ENCODE assay signal across 24 cellular contexts in genomic region chr13:65592757-65593156, GRCh38.
DNase-seq lines count a peak whose midpoint lies in the region; ATAC-seq and TF ChIP-seq lines count a peak whose summit lies in the region.
"Had no signal": no experiment of that assay in that cellular context is flagged by ENCODE, and none has a peak within 500 bp of the region (broad histone marks: within the 10 kb centered on the region; RNA-seq: fewer than 3 reads in every experiment).

No MANE protein-coding gene starts in this region.

- H3K4me3 ChIP-seq in HEK293 (ENCODE audit: low read depth, low read length) (no peak overlapping the region), fibroblast of lung (replicated peaks in 1 of 4; ENCODE audit: control extremely low read depth in 1 of 4, insufficient read depth in 1 of 4, low read depth in 3 of 4, low read length in 4 of 4) (no peak overlapping the region), MG63 (no peak overlapping the region), brain microvascular endothelial cell (ENCODE audit: low read depth, low read length) (no peak overlapping the region), esophagus muscularis mucosa (no peak overlapping the region)
- H3K4me3 ChIP-seq: GM23248, SK-N-MC had no signal

- no peaks in the 10 kb centered on the region for H3K27me3 Mint-ChIP-seq in mesothelial cell of epicardium (ENCODE audit: low read depth)
- H3K27me3 Mint-ChIP-seq: CD4-positive, CD25-positive, alpha-beta regulatory T cell had no signal

- no peaks in the 10 kb centered on the region for H3K79me2 ChIP-seq in fibroblast of lung (ENCODE audit: control insufficient read depth, insufficient read depth, low read length)

- intact Hi-C loops in esophagus muscularis mucosa (cut with DNase I): no loop called here

- H3K27ac ChIP-seq in HEK293 (ENCODE audit: extremely low read depth, low read depth, low read length): no peak overlapping the region
- no peak overlapping the region for H3K27ac ChIP-seq in fibroblast of lung (ENCODE audit: insufficient read depth, low read length)
- no peak overlapping the region for H3K27ac ChIP-seq in brain microvascular endothelial cell
- no peak overlapping the region for H3K27ac ChIP-seq in esophagus muscularis mucosa (replicated peaks in 1 of 4)
- H3K27ac ChIP-seq: GM23248, SK-N-MC had no signal

- H3K27me3 ChIP-seq in fibroblast of lung (ENCODE audit: control insufficient read depth, insufficient read depth, low read length) (no peaks in the 10 kb centered on the region), MG63 (no peaks in the 10 kb centered on the region), brain microvascular endothelial cell (replicated peaks) (no peaks in the 10 kb centered on the region), esophagus muscularis mucosa (no peaks in the 10 kb centered on the region)
- H3K27me3 ChIP-seq: BE2C had no signal

- no peaks in the 10 kb centered on the region for H3K36me3 ChIP-seq in HEK293 (ENCODE audit: control insufficient read depth in 2 of 2, insufficient read depth in 1 of 2, low read length in 2 of 2)
- no peaks in the 10 kb centered on the region for H3K36me3 ChIP-seq in fibroblast of lung (ENCODE audit: control insufficient read depth, insufficient read depth, low read length)
- no peaks in the 10 kb centered on the region for H3K36me3 ChIP-seq in MG63
- H3K36me3 ChIP-seq in brain microvascular endothelial cell (replicated peaks): no peaks in the 10 kb centered on the region
- no peaks in the 10 kb centered on the region for H3K36me3 ChIP-seq in esophagus muscularis mucosa
- H3K36me3 ChIP-seq: BE2C had no signal

- TF ChIP-seq POLR2A in esophagus muscularis mucosa (IDR thresholded peaks at IDR 0.05; ENCODE audit: low read depth): no peak

- TF ChIP-seq EP300 in esophagus muscularis mucosa (IDR thresholded peaks at IDR 0.05): no peak

- H3K9me3 Mint-ChIP-seq in mesothelial cell of epicardium: peaks cover 23% of the 10 kb centered on the region

- H3K9ac ChIP-seq in fibroblast of lung (ENCODE audit: insufficient read depth, low read length): no peak overlapping the region
- H3K9ac ChIP-seq: GM23248 had no signal

- TF ChIP-seq CTCF in HEK293 (tag by site-specific recombination; IDR thresholded peaks at IDR 0.05): no peak
- no peak for TF ChIP-seq CTCF in fibroblast of lung (conservative IDR thresholded peaks at IDR 0.05 in 1 of 2, IDR thresholded peaks at IDR 0.05 in 1 of 2; ENCODE audit: low read depth in 1 of 2, low read length in 2 of 2)
- TF ChIP-seq CTCF in mesothelial cell of epicardium (IDR thresholded peaks at IDR 0.05; ENCODE audit: unreplicated experiment): no peak
- TF ChIP-seq CTCF in brain microvascular endothelial cell (IDR thresholded peaks at IDR 0.05; ENCODE audit: low read depth, low read length, missing control alignments): no peak
- TF ChIP-seq CTCF in esophagus muscularis mucosa (IDR thresholded peaks at IDR 0.05): no peak

- no peaks in the 10 kb centered on the region for H3K4me1 ChIP-seq in HEK293 (ENCODE audit: control insufficient read depth, insufficient read depth, low read length)
- no peaks in the 10 kb centered on the region for H3K4me1 ChIP-seq in fibroblast of lung (ENCODE audit: control insufficient read depth, extremely low read depth, insufficient read depth, low read length)
- peaks cover 0 to 8% (median 4%) of the 10 kb centered on the region in 4 donors for H3K4me1 ChIP-seq in esophagus muscularis mucosa

- CTCF ChIA-PET in HEK293 (lab: Yijun Ruan, JAX): no interaction called here

- in situ Hi-C loops in SK-MEL-5 (cut with HindIII; ENCODE audit: low pct_unique_long_range_greater_than_20kb, low sequenced_read_pairs): no loop called here
- in situ Hi-C loops in brain microvascular endothelial cell (cut with HindIII; ENCODE audit: low pct_ligation_motif_present, low sequenced_read_pairs): no loop called here

- H3K36me3 Mint-ChIP-seq in mesothelial cell of epicardium: peaks cover 20% of the 10 kb centered on the region
- H3K36me3 Mint-ChIP-seq: CD4-positive, CD25-positive, alpha-beta regulatory T cell had no signal

- no peak overlapping the region for H3K4me2 ChIP-seq in fibroblast of lung (ENCODE audit: extremely low read depth, insufficient read depth, low read length)

- POLR2A ChIA-PET in HEK293 (lab: Yijun Ruan, JAX): no interaction called here

- H3K4me3 Mint-ChIP-seq in mesothelial cell of epicardium: no peak overlapping the region
- H3K4me3 Mint-ChIP-seq: CD4-positive, CD25-positive, alpha-beta regulatory T cell had no signal

- peak overlapping the region; percentile 84 for H3K27ac Mint-ChIP-seq in mesothelial cell of epicardium
- H3K27ac Mint-ChIP-seq: CD4-positive, CD25-positive, alpha-beta regulatory T cell had no signal

- ATAC-seq in GM21576 (IDR thresholded peaks at IDR 0.05; ENCODE audit: unreplicated experiment): no peak
- ATAC-seq: HCT116, Right ventricle myocardium inferior had no signal

- H3K4me1 Mint-ChIP-seq in mesothelial cell of epicardium: peaks cover 44% of the 10 kb centered on the region
- H3K4me1 Mint-ChIP-seq: CD4-positive, CD25-positive, alpha-beta regulatory T cell had no signal

- H3K9me3 ChIP-seq in HEK293 (ENCODE audit: control insufficient read depth, insufficient read depth, low read depth, low read length) (no peaks in the 10 kb centered on the region), fibroblast of lung (ENCODE audit: control insufficient read depth, insufficient read depth, low read depth, low read length) (no peaks in the 10 kb centered on the region), MG63 (peaks cover 8% of the 10 kb centered on the region), esophagus muscularis mucosa (peaks cover 0 to 3% (median 0%) of the 10 kb centered on the region in 4 donors)
- H3K9me3 ChIP-seq: BE2C had no signal

- WGBS in esophagus muscularis mucosa: 41% methylated on average over 1 of the region's 1 CpG

- H4K20me1 ChIP-seq in fibroblast of lung (ENCODE audit: control insufficient read depth, extremely low read depth, insufficient read depth, low read length): no peaks in the 10 kb centered on the region

- DNase-seq in SK-MEL-5 (ENCODE audit: low read depth, low spot score) (peak; percentile 13), fibroblast of lung (ENCODE audit: low read depth in 2 of 2) (peak; percentile 41 to 69), mesothelial cell of epicardium (ENCODE audit: low spot score in 2 of 2, unreplicated experiment in 2 of 2) (no peak), MG63 (no peak), brain microvascular endothelial cell (no peak), esophagus muscularis mucosa (ENCODE audit: extremely low spot score) (no peak)
- DNase-seq: BE2C; CD4-positive, CD25-positive, alpha-beta regulatory T cell; COR-L47; DMS 273 treated with DMSO at 0.1 percent for 48 hours; DND-41; GDM1; GM23248; KBM-7; NCI-H1436; NCI-H2029 treated with DMSO at 0.1 percent for 48 hours; NCI-H2171 treated with DMSO at 0.1 percent for 48 hours; NCI-H748 treated with DMSO at 0.1 percent for 48 hours; NK-92 treated with Interleukin-12 subunit alpha and Interleukin-12 subunit beta, amount 100 ng/mL, for 24 hours had no signal

- H2AFZ ChIP-seq in fibroblast of lung (ENCODE audit: low read length): no peak overlapping the region
- H2AFZ ChIP-seq: GM23248 had no signal

TF ChIP-seq in HEK293, 187 proteins besides CTCF, POLR2A, EP300 and RAD21:
- TF ChIP-seq PATZ1 (tag by site-specific recombination; IDR thresholded peaks at IDR 0.05): no peak
- TF ChIP-seq, protein P1, sequence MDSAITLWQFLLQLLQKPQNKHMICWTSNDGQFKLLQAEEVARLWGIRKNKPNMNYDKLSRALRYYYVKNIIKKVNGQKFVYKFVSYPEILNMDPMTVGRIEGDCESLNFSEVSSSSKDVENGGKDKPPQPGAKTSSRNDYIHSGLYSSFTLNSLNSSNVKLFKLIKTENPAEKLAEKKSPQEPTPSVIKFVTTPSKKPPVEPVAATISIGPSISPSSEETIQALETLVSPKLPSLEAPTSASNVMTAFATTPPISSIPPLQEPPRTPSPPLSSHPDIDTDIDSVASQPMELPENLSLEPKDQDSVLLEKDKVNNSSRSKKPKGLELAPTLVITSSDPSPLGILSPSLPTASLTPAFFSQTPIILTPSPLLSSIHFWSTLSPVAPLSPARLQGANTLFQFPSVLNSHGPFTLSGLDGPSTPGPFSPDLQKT (IDR thresholded peaks at IDR 0.05; ENCODE audit: borderline replicate concordance, low read depth, low read length): 0 out of 2 replicates have a peak, but pooled peaks have one; percentile 22
TF ChIP-seq in HEK293: peak in this region for 1.

Comparison
In these comparisons a context has a peak if more than half of its experiments do, and no peak if none do; other contexts are left out.
1. DNase-seq: peak in SK-MEL-5 (single experiment) and fibroblast of lung (2 of 2); none in mesothelial cell of epicardium (0 of 2), MG63 (single experiment), brain microvascular endothelial cell (single experiment) and esophagus muscularis mucosa (single experiment).